Comparison of ENCODE assay signal across 27 cellular contexts in the genomic region with DNA sequence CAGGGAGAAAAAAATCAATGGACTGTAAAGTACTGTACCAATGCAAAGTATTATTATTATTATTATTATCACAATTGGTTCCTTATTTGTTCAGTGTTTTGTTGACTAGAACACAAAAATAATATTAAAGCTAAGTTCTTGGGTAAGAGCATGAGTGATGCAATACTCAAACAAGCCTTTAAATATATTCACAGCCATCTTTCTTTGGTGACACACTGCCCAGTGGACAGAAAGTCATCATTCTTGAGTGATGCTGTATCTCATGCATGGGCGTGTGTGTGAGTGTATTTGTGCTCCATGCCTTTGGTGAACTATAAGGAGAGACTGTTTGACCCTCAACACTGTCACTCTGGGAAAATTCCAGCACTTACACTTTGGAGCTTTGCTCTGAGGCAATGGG.
"Had no signal": no experiment of that assay in that cellular context is flagged by ENCODE, and none has a peak within 500 bp of the region (broad histone marks: within the 10 kb centered on the region; RNA-seq: fewer than 3 reads in every experiment).

No MANE protein-coding gene starts in this region.

- H3K27me3 ChIP-seq: brain microvascular endothelial cell, Peyer's patch, SJCRH30 had no signal

- H3K4me1 ChIP-seq: Peyer's patch had no signal

- H3K4me2 ChIP-seq: SK-N-SH had no signal

- H3K9ac ChIP-seq: SK-N-SH had no signal

- DNase-seq: activated CD4-positive, alpha-beta T cell treated with anti-CD3 and anti-CD28 coated beads for 4 hours; activated CD8-positive, alpha-beta memory T cell treated with anti-CD3 and anti-CD28 coated beads, Interleukin-2, amount 50 U/mL, for 4 hours; activated CD8-positive, alpha-beta T cell treated with anti-CD3 and anti-CD28 coated beads for 36 hours; activated gamma-delta T cell treated with Interleukin-2 at 50 U/mL for 16 hours; activated naive CD4-positive, alpha-beta T cell treated with anti-CD3 and anti-CD28 coated beads, Interleukin-2, amount 10 ng/mL, durations not matched to agents 7 days and 5 days; activated naive CD8-positive, alpha-beta T cell treated with anti-CD3 and anti-CD28 coated beads for 36 hours; activated T-cell treated with anti-CD3 and anti-CD28 coated beads, Interleukin-2, amount 50 U/mL, for 72 hours; brain microvascular endothelial cell; cerebellar nuclear complex; KG1; NCI-H1105; NCI-H1436 treated with DMSO at 0.1 percent for 48 hours; NCI-H187; NCI-H2081; NCI-H2171; NCI-H345; NCI-H510A; NCI-H526 treated with DMSO at 0.1 percent for 48 hours; NCI-H82; OCI-M1; Peyer's patch; Right ventricle myocardium superior; SJCRH30; SK-N-SH; T-helper 1 cell had no signal

- H3K4me3 ChIP-seq: Peyer's patch, SJCRH30 had no signal

- H3K27ac ChIP-seq: brain microvascular endothelial cell, Peyer's patch, RWPE1, SJCRH30 had no signal

- H3K9me3 ChIP-seq: Peyer's patch, SJCRH30, SK-N-SH had no signal

- ATAC-seq: activated CD4-positive, CD25-positive, alpha-beta regulatory T cell treated with anti-CD3 and anti-CD28 coated beads, Interleukin-2, amount 50 U/mL, for 24 hours had no signal

- H3K36me3 ChIP-seq: brain microvascular endothelial cell, Peyer's patch, SJCRH30 had no signal

- H3K9me2 ChIP-seq: SK-N-SH had no signal
